ENCODE assay signal across 8 cellular contexts in the genomic region with DNA sequence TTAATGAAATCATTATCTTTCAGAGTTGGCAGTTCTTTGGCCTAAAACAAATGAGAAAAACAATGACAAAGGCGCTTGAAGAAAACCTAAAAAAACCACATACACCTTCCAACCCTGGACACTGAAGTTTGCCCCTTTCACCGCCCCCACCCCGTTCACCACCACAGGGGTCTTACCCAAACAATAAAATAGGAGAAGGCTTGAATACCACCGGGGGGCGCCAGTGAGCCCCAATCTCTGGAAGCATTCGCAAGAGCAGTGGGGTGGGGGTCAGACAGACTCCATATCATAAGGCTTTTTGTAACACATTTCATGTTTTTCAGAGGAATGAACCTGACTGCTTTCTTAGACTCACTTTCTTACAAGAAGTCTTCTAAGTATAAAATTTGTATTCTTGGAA.
DNase-seq lines count a peak whose midpoint lies in the region; ATAC-seq and TF ChIP-seq lines count a peak whose summit lies in the region.

No MANE protein-coding gene starts in this region.

- ATAC-seq in GM21529 (IDR thresholded peaks at IDR 0.05; ENCODE audit: unreplicated experiment): no peak

- DNase-seq in Daoy (ENCODE audit: low read depth) (peak; percentile 17), NCI-H1092 (lab: John Stamatoyannopoulos, UW) (peak; percentile 22), activated T-cell treated with anti-CD3 and anti-CD28 coated beads for 24 hours (ENCODE audit: low read depth) (peak; percentile 51), fibroblast of peridontal ligament (ENCODE audit: extremely low read depth) (peak; percentile 22), retinal pigment epithelial cell (ENCODE audit: low read depth) (no peak), NOMO-1 treated with DMSO at 0.1 percent for 48 hours (lab: John Stamatoyannopoulos, UW; ENCODE audit: unreplicated experiment) (no peak), cerebellar nuclear complex (lab: John Stamatoyannopoulos, UW) (no peak)

- no peak overlapping the region for H3K4me3 ChIP-seq in retinal pigment epithelial cell (ENCODE audit: low read length)

- peak; percentile 58 for TF ChIP-seq CTCF in retinal pigment epithelial cell (conservative IDR thresholded peaks at IDR 0.05; ENCODE audit: low read depth, low read length)

Comparison
In these comparisons a context has a peak if more than half of its experiments do, and no peak if none do; other contexts are left out.
1. DNase-seq: peak in Daoy (single experiment), NCI-H1092 (single experiment), activated T-cell treated with anti-CD3 and anti-CD28 coated beads for 24 hours (single experiment) and fibroblast of peridontal ligament (single experiment); none in retinal pigment epithelial cell (single experiment), NOMO-1 treated with DMSO at 0.1 percent for 48 hours (single experiment) and cerebellar nuclear complex (0 of 2).